ENCODE assay signal across 1 cellular context in genomic region chr22:46917702-46918101, GRCh38.
TF ChIP-seq lines count a peak whose summit lies in the region.

No MANE protein-coding gene starts in this region.

TF ChIP-seq in H1, 55 proteins besides CTCF, POLR2A, EP300 and RAD21:
- no peak for TF ChIP-seq SIX5 (IDR thresholded peaks at IDR 0.05; ENCODE audit: low read depth, low read length)
- TF ChIP-seq BACH1 (IDR thresholded peaks at IDR 0.05; ENCODE audit: low read length), result no peak
- no peak for TF ChIP-seq KDM1A (IDR thresholded peaks at IDR 0.05; ENCODE audit: borderline replicate concordance, low read length)
- TF ChIP-seq BRCA1 (IDR thresholded peaks at IDR 0.05; ENCODE audit: low read depth, low read length), result no peak
- no peak for TF ChIP-seq SP2 (IDR thresholded peaks at IDR 0.05; ENCODE audit: low read length)
- TF ChIP-seq SIN3A (conservative IDR thresholded peaks at IDR 0.05 in 1 of 2, IDR thresholded peaks at IDR 0.05 in 1 of 2; ENCODE audit: low read depth in 1 of 2, low read length in 2 of 2), result no peak
- TF ChIP-seq SUZ12 (IDR thresholded peaks at IDR 0.05; ENCODE audit: low read length), result no peak
- no peak for TF ChIP-seq TEAD4 (IDR thresholded peaks at IDR 0.05; ENCODE audit: low read depth, low read length)
- TF ChIP-seq TAF7 (optimal IDR thresholded peaks at IDR 0.05; ENCODE audit: borderline replicate concordance, low read depth, low read length), result no peak
- TF ChIP-seq CHD1 (IDR thresholded peaks at IDR 0.05; ENCODE audit: low read depth, low read length), result no peak
- no peak for TF ChIP-seq ZNF274 (IDR thresholded peaks at IDR 0.05; ENCODE audit: borderline replicate concordance, extremely low read depth, low read length)
- TF ChIP-seq RFX5 (IDR thresholded peaks at IDR 0.05; ENCODE audit: borderline replicate concordance, low read depth, low read length), result no peak
TF ChIP-seq in H1: peak in this region for 0.
